ENCODE assay signal across 14 cellular contexts in genomic region chrX:9682456-9682855, GRCh38.
DNase-seq lines count a peak whose midpoint lies in the region; ATAC-seq and TF ChIP-seq lines count a peak whose summit lies in the region.
"Had no signal": no experiment of that assay in that cellular context is flagged by ENCODE, and none has a peak within 500 bp of the region (broad histone marks: within the 10 kb centered on the region; RNA-seq: fewer than 3 reads in every experiment).

No MANE protein-coding gene starts in this region.

- DNase-seq in Right ventricle myocardium superior (no peak), right atrium auricular region (ENCODE audit: low spot score) (no peak), choroid plexus epithelial cell (ENCODE audit: low read depth) (peak; percentile 72), left colon (peak; percentile 35 to 40), type B pancreatic cell (ENCODE audit: extremely low spot score, unreplicated experiment) (no peak), KG1 (lab: John Stamatoyannopoulos, UW) (no peak), DMS114 treated with DMSO at 0.1 percent for 48 hours (lab: John Stamatoyannopoulos, UW; ENCODE audit: unreplicated experiment) (no peak)
- no peak for DNase-seq in stimulated activated naive CD4-positive, alpha-beta T cell treated with Interleukin-2 at 50 U/mL for 16 hours (lab: John Stamatoyannopoulos, UW)
- DNase-seq: activated T-cell treated with anti-CD3 and anti-CD28 coated beads for 4 hours; NCI-H1417 treated with DMSO at 0.1 percent for 48 hours; OCI-M1; stimulated activated CD4-positive, alpha-beta T cell treated with anti-CD3 and anti-CD28 coated beads, Interleukin-2, amount 100 ng/mL, for 48 hours had no signal

- H3K36me3 ChIP-seq in right atrium auricular region: no peaks in the 10 kb centered on the region
- H3K36me3 ChIP-seq: suprapubic skin had no signal

- H3K4me3 ChIP-seq in right atrium auricular region: no peak overlapping the region
- no peak overlapping the region for H3K4me3 ChIP-seq in choroid plexus epithelial cell (ENCODE audit: low read depth, low read length)
- H3K4me3 ChIP-seq: suprapubic skin had no signal

- peaks cover 24% of the 10 kb centered on the region for H3K36me3 Mint-ChIP-seq in type B pancreatic cell

- H3K9me3 Mint-ChIP-seq in type B pancreatic cell: no peaks in the 10 kb centered on the region

- no peaks in the 10 kb centered on the region for H3K4me1 Mint-ChIP-seq in type B pancreatic cell (ENCODE audit: unreplicated experiment)

- H3K27ac ChIP-seq in right atrium auricular region: no peak overlapping the region
- H3K27ac ChIP-seq: suprapubic skin had no signal

- ATAC-seq in Right ventricle myocardium superior (ENCODE audit: poor library complexity) (peak; percentile 57), left colon (peak; percentile 82)

- no peaks in the 10 kb centered on the region for H3K4me1 ChIP-seq in right atrium auricular region

- TF ChIP-seq CTCF in right atrium auricular region (IDR thresholded peaks at IDR 0.05) (peak in 1 of 2 donors; percentile 40), choroid plexus epithelial cell (conservative IDR thresholded peaks at IDR 0.05; ENCODE audit: low read depth, low read length) (peak; percentile 63), type B pancreatic cell (conservative IDR thresholded peaks at IDR 0.05) (peak; percentile 22)

- H3K9me3 ChIP-seq in right atrium auricular region: no peaks in the 10 kb centered on the region
- H3K9me3 ChIP-seq: suprapubic skin had no signal

- no peaks in the 10 kb centered on the region for H3K27me3 Mint-ChIP-seq in type B pancreatic cell
- H3K27me3 Mint-ChIP-seq: B cell had no signal

- no peak overlapping the region for H3K4me3 Mint-ChIP-seq in type B pancreatic cell
- H3K4me3 Mint-ChIP-seq: B cell had no signal

- intact Hi-C loops in Right ventricle myocardium superior (cut with DNase I): loop anchor here (10.0 kb wide), 1 partner anchor 218 kb away; the partner anchor contains the start of gene TBL1X
- intact Hi-C loops in left colon (cut with DNase I, micrococcal nuclease): no loop called here

- H3K27ac Mint-ChIP-seq in type B pancreatic cell: peak overlapping the region; percentile 4
- H3K27ac Mint-ChIP-seq: B cell had no signal

- no peaks in the 10 kb centered on the region for H3K27me3 ChIP-seq in right atrium auricular region
- H3K27me3 ChIP-seq: suprapubic skin had no signal

Comparison
In these comparisons a context has a peak if more than half of its experiments do, and no peak if none do; other contexts are left out.
1. DNase-seq: peak in choroid plexus epithelial cell (single experiment) and left colon (2 of 2); none in Right ventricle myocardium superior (single experiment), right atrium auricular region (single experiment), type B pancreatic cell (single experiment), KG1 (single experiment), stimulated activated naive CD4-positive, alpha-beta T cell treated with Interleukin-2 at 50 U/mL for 16 hours (single experiment) and DMS114 treated with DMSO at 0.1 percent for 48 hours (single experiment).